In genomic region chr3:42980209-42980608, GRCh38 we compare ENCODE assay signal across 10 cellular contexts. TPM values are rescaled to one million over a fixed set of nuclear protein-coding genes. Genes with fewer than 3 reads are reported as not detected.
DNase-seq lines count a peak whose midpoint lies in the region; ATAC-seq and TF ChIP-seq lines count a peak whose summit lies in the region.
"Had no signal": no experiment of that assay in that cellular context is flagged by ENCODE, and none has a peak within 500 bp of the region (broad histone marks: within the 10 kb centered on the region; RNA-seq: fewer than 3 reads in every experiment).

No MANE protein-coding gene starts in this region.

- H3K27ac ChIP-seq in CD8-positive, alpha-beta T cell (ENCODE audit: low read depth, low read length) = no peak overlapping the region
- H3K27ac ChIP-seq in Karpas-422 (ENCODE audit: low read length) (no peak overlapping the region), ovary (no peak overlapping the region)
- H3K27ac ChIP-seq: BLaER1 had no signal

- no peak for DNase-seq in CD8-positive, alpha-beta T cell
- DNase-seq in Karpas-422 (no peak), glutamatergic neuron (no peak), ovary (peak in 1 of 5 donors; percentile 42), NCI-H82 treated with DMSO at 0.1 percent for 48 hours (lab: John Stamatoyannopoulos, UW; ENCODE audit: unreplicated experiment) (no peak), mucosa of gallbladder (ENCODE audit: low spot score) (no peak), cortex of kidney (lab: John Stamatoyannopoulos, UW) (no peak)
- no peak for DNase-seq in activated naive CD4-positive, alpha-beta T cell treated with Interleukin-2 at 50 U/mL for 16 hours
- DNase-seq: T1000 had no signal

- no peaks in the 10 kb centered on the region for H3K36me3 ChIP-seq in CD8-positive, alpha-beta T cell (ENCODE audit: insufficient read depth, low read length)
- no peaks in the 10 kb centered on the region for H3K36me3 ChIP-seq in Karpas-422 (ENCODE audit: insufficient read depth, low read length)
- H3K36me3 ChIP-seq in ovary = no peaks in the 10 kb centered on the region
- H3K36me3 ChIP-seq: BLaER1 had no signal

- H3K4me1 ChIP-seq in CD8-positive, alpha-beta T cell (ENCODE audit: insufficient read depth, low read length) = peaks cover 4% of the 10 kb centered on the region
- H3K4me1 ChIP-seq in Karpas-422 (ENCODE audit: low read length) (peaks cover 32% of the 10 kb centered on the region), ovary (ENCODE audit: insufficient read depth) (peaks cover 16% of the 10 kb centered on the region)

- POLR2A ChIA-PET in CD8-positive, alpha-beta T cell (lab: Charles Lee) = no interaction called here

- no peak for ATAC-seq in CD8-positive, alpha-beta T cell

- 66 to 76% (median 71%) methylated on average over 12 of the region's 12 CpGs for WGBS in ovary, 3 donors

- no peaks in the 10 kb centered on the region for H3K36me3 Mint-ChIP-seq in CD8-positive, alpha-beta T cell
- peaks cover 14% of the 10 kb centered on the region for H3K36me3 Mint-ChIP-seq in glutamatergic neuron (ENCODE audit: unreplicated experiment)

- H3K27ac Mint-ChIP-seq in CD8-positive, alpha-beta T cell = no peak overlapping the region
- H3K27ac Mint-ChIP-seq in glutamatergic neuron (ENCODE audit: unreplicated experiment) = no peak overlapping the region

- H3K9me3 Mint-ChIP-seq in CD8-positive, alpha-beta T cell = peaks cover under 1% of the 10 kb centered on the region
- H3K9me3 Mint-ChIP-seq in glutamatergic neuron (ENCODE audit: unreplicated experiment) = peaks cover 3% of the 10 kb centered on the region

- peaks cover 10% of the 10 kb centered on the region for H3K27me3 ChIP-seq in CD8-positive, alpha-beta T cell (ENCODE audit: insufficient read depth, low read length)
- H3K27me3 ChIP-seq in Karpas-422 (ENCODE audit: low read length) (no peaks in the 10 kb centered on the region), ovary (no peaks in the 10 kb centered on the region)

- H3K9me2 ChIP-seq in Karpas-422 (replicated peaks; ENCODE audit: insufficient read depth, low read length) = no peaks in the 10 kb centered on the region

- CTCF ChIA-PET in CD8-positive, alpha-beta T cell (lab: Charles Lee) = interaction anchor here (0.8 to 2.5 kb wide), 5 partner anchors 13 to 93 kb away, joined by 3 to 18 read pairs (median 3); no protein-coding TSS in a partner anchor

- H4K20me1 ChIP-seq in Karpas-422 (ENCODE audit: insufficient read depth, low read depth, low read length) = no peaks in the 10 kb centered on the region
- H4K20me1 ChIP-seq: BLaER1 had no signal

- H3K9me3 ChIP-seq in CD8-positive, alpha-beta T cell (ENCODE audit: low read length) = no peaks in the 10 kb centered on the region
- no peaks in the 10 kb centered on the region for H3K9me3 ChIP-seq in Karpas-422 (ENCODE audit: low read length)
- H3K9me3 ChIP-seq in ovary = no peaks in the 10 kb centered on the region

- no peaks in the 10 kb centered on the region for H3K79me2 ChIP-seq in Karpas-422 (ENCODE audit: low read length)

- no peak for TF ChIP-seq POLR2A in ovary (IDR thresholded peaks at IDR 0.05)

- peaks cover 28% of the 10 kb centered on the region for H3K27me3 Mint-ChIP-seq in CD8-positive, alpha-beta T cell (ENCODE audit: low read depth)
- H3K27me3 Mint-ChIP-seq in glutamatergic neuron (ENCODE audit: unreplicated experiment) = peaks cover 8% of the 10 kb centered on the region

- H3K4me3 ChIP-seq in CD8-positive, alpha-beta T cell (ENCODE audit: low read depth, low read length) = no peak overlapping the region
- H3K4me3 ChIP-seq in Karpas-422 (ENCODE audit: low read length) (peak overlapping the region; percentile 76), ovary (peak overlapping the region; percentile 73)

- peak overlapping the region; percentile 44 for H3K4me3 Mint-ChIP-seq in CD8-positive, alpha-beta T cell
- peak overlapping the region; percentile 84 for H3K4me3 Mint-ChIP-seq in glutamatergic neuron (ENCODE audit: unreplicated experiment)

- intact Hi-C loops in CD8-positive, alpha-beta T cell (cut with DNase I, micrococcal nuclease) = no loop called here
- intact Hi-C loops in ovary (cut with DNase I) = loop anchor here in 1 of 4 donors (10.0 kb wide), 1 partner anchor 125 kb away; the partner anchor contains the start of gene POMGNT2

- H3K9ac ChIP-seq in Karpas-422 (ENCODE audit: low read length) = peak overlapping the region; percentile 80
- H3K9ac ChIP-seq: BLaER1 had no signal

- H3K4me1 Mint-ChIP-seq in CD8-positive, alpha-beta T cell (ENCODE audit: low read depth) = peaks cover 9% of the 10 kb centered on the region
- H3K4me1 Mint-ChIP-seq in glutamatergic neuron (ENCODE audit: low read depth, unreplicated experiment) = peaks cover 1% of the 10 kb centered on the region

- H3K4me2 ChIP-seq in Karpas-422 (ENCODE audit: low read depth, low read length, poor library complexity, severe bottlenecking) = peak overlapping the region; percentile 99

- TF ChIP-seq EP300 in ovary (IDR thresholded peaks at IDR 0.05) = no peak

- no peak for TF ChIP-seq CTCF in CD8-positive, alpha-beta T cell (IDR thresholded peaks at IDR 0.05)
- TF ChIP-seq CTCF in glutamatergic neuron (IDR thresholded peaks at IDR 0.05; ENCODE audit: partially characterized antibody, unreplicated experiment) (no peak), ovary (IDR thresholded peaks at IDR 0.05) (no peak)

- no peak overlapping the region for H2AFZ ChIP-seq in Karpas-422 (ENCODE audit: low read length)

RNA-seq across cellular contexts. Expression of gene GASK1A, which starts 1.1 kb away (rescaled TPM):
- total RNA-seq in CD8-positive, alpha-beta T cell = under 1 TPM in 1 of 2 experiments, not detected in 1; 0.19 TPM
- 6.4 and 8.1 TPM in 2 replicates for total RNA-seq in Karpas-422 (2014; rRNA removed; shearing (Covaris generic); ENCODE audit: low replicate concordance)
- total RNA-seq in glutamatergic neuron (ENCODE audit: unreplicated experiment) (not detected), ovary (10 to 100 TPM in 6 of 7 donors, 1 to 10 TPM in 1; 6.3 to 41.3 (median 26.9) TPM), mucosa of gallbladder (19.2 TPM)
- polyA plus RNA-seq in ovary = 1 to 10 TPM; 5.4 to 5.8 TPM
